In the genomic region with DNA sequence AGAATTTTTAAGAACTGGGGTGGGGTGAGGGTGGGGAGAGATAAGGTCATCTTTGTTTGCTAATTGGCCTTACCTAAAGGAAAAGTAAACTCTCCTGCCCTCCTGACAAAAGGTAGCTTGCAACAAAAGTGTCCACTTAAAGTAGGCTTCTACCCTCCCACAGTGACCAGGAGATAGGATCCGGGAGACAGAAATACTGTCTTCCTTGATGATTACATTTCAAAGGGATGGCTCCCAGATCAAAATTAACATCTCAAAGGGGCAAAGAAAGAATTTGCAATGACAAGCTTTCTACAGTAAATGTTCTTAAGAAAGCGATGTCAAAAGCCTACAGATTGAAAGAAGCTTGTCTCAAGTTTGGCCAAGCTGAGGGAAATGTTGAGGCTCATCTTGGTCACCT, we compare ENCODE assay signal across 1 cellular context.
TF ChIP-seq lines count a peak whose summit lies in the region.

No MANE protein-coding gene starts in this region.

TF ChIP-seq in WTC11, 78 proteins besides CTCF, POLR2A, EP300 and RAD21 (continued from another document):
- TF ChIP-seq, protein P1, sequence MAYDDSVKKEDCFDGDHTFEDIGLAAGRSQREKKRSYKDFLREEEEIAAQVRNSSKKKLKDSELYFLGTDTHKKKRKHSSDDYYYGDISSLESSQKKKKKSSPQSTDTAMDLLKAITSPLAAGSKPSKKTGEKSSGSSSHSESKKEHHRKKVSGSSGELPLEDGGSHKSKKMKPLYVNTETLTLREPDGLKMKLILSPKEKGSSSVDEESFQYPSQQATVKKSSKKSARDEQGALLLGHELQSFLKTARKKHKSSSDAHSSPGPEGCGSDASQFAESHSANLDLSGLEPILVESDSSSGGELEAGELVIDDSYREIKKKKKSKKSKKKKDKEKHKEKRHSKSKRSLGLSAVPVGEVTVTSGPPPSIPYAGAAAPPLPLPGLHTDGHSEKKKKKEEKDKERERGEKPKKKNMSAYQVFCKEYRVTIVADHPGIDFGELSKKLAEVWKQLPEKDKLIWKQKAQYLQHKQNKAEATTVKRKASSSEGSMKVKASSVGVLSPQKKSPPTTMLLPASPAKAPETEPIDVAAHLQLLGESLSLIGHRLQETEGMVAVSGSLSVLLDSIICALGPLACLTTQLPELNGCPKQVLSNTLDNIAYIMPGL (CRISPR knock-in tag; IDR thresholded peaks at IDR 0.05), result no peak
- TF ChIP-seq NFATC4 (CRISPR knock-in tag; IDR thresholded peaks at IDR 0.05) (no peak), RELA (CRISPR knock-in tag; IDR thresholded peaks at IDR 0.05; ENCODE audit: borderline replicate concordance) (no peak), GRHL2 (CRISPR knock-in tag; IDR thresholded peaks at IDR 0.05; ENCODE audit: insufficient replicate concordance, severe bottlenecking) (no peak)
